Comparison of ENCODE assay signal across 1 cellular context in the genomic region with DNA sequence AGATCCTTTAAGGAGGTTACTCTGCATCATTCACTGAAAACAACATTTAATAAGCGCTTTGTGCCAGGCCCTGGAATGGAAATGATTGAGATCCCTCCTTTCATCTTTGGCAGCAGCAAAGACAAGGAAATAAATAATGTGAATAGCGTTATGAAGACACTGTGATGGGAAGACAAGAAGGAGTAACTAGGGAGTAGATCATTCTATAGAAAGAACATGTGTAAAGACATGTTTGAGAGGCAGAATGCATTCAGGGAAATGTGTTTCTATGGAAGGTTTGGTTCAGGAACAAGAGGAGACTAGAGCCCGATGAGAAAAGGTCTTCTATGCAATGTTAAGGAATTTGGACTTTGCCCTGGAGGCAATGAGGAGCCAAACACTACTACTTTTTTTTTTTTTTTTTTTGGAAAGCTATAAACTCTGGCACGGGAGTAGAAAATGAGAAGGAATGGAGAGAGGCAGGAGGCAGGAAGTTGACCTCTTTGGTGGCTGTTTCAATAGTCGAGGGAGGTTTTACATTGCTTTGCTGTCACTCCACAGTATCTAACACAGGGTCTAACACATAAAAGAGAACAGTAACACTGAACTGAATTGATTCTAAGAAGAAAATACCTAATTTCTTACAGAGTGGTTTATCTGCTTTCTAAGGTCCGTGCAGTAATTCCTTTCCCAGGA.
A peak's percentile ranks its signal among the peaks of the same experiment; 100 is the strongest.
TF ChIP-seq lines count a peak whose summit lies in the region.

No MANE protein-coding gene starts in this region.

TF ChIP-seq in HepG2, 621 proteins besides CTCF, POLR2A, EP300 and RAD21 (continued from another document):
- TF ChIP-seq REST (IDR thresholded peaks at IDR 0.05; ENCODE audit: borderline replicate concordance in 1 of 2, low read depth in 1 of 2, low read length in 2 of 2), result peak in 1 of 2 experiments; percentile 23; a peak in 1 of 4 replicates
- TF ChIP-seq NONO (IDR thresholded peaks at IDR 0.05), result no peak
- peak; percentile 57; the same call in 1 of the 2 replicates for TF ChIP-seq NONO (CRISPR knock-in tag; conservative IDR thresholded peaks at IDR 0.05)
- 0 out of 2 replicates have a peak, but pooled peaks have one; percentile 46 for TF ChIP-seq ZNF850 (CRISPR knock-in tag; conservative IDR thresholded peaks at IDR 0.05)
- peak; percentile 93 for TF ChIP-seq ZKSCAN5 (CRISPR knock-in tag; IDR thresholded peaks at IDR 0.05)
- TF ChIP-seq HDAC2 (CRISPR knock-in tag; IDR thresholded peaks at IDR 0.05), result no peak
- TF ChIP-seq, protein P1, sequence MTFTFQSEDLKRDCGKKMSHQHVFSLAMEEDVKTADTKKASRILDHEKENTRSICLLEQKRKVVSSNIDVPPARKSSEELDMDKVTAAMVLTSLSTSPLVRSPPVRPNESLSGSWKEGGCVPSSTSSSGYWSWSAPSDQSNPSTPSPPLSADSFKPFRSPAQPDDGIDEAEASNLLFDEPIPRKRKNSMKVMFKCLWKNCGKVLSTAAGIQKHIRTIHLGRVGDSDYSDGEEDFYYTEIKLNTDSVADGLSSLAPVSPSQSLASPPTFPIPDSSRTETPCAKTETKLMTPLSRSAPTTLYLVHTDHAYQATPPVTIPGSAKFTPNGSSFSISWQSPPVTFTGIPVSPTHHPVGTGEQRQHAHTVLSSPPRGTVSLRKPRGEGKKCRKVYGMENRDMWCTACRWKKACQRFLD (CRISPR knock-in tag; IDR thresholded peaks at IDR 0.05; ENCODE audit: borderline replicate concordance), result no peak
- TF ChIP-seq, protein P2, sequence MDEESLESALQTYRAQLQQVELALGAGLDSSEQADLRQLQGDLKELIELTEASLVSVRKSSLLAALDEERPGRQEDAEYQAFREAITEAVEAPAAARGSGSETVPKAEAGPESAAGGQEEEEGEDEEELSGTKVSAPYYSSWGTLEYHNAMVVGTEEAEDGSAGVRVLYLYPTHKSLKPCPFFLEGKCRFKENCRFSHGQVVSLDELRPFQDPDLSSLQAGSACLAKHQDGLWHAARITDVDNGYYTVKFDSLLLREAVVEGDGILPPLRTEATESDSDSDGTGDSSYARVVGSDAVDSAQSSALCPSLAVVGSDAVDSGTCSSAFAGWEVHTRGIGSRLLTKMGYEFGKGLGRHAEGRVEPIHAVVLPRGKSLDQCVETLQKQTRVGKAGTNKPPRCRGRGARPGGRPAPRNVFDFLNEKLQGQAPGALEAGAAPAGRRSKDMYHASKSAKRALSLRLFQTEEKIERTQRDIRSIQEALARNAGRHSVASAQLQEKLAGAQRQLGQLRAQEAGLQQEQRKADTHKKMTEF (CRISPR knock-in tag; IDR thresholded peaks at IDR 0.05), result peak; percentile 84
